In genomic region chr2:193608451-193608850, GRCh38 we compare ENCODE assay signal across 39 cellular contexts.
"Had no signal": no experiment of that assay in that cellular context is flagged by ENCODE, and none has a peak within 500 bp of the region (broad histone marks: within the 10 kb centered on the region; RNA-seq: fewer than 3 reads in every experiment).

No MANE protein-coding gene starts in this region.

- DNase-seq: activated effector memory CD4-positive, alpha-beta T cell treated with anti-CD3 and anti-CD28 coated beads, Interleukin-2, amount 50 U/mL, for 16 hours; activated effector memory CD4-positive, alpha-beta T cell treated with Interleukin-2 at 50 U/mL for 16 hours; activated gamma-delta T cell; activated gamma-delta T cell treated with Interleukin-2 at 50 U/mL for 16 hours; activated naive CD4-positive, alpha-beta T cell; activated naive CD4-positive, alpha-beta T cell treated with anti-CD3 and anti-CD28 coated beads for 36 hours; activated naive CD4-positive, alpha-beta T cell treated with anti-CD3 and anti-CD28 coated beads, Interleukin-2, amount 10 ng/mL, durations not matched to agents 7 days and 5 days; activated naive CD4-positive, alpha-beta T cell treated with anti-CD3 and anti-CD28 coated beads, Interleukin-2, amount 50 U/mL, for 16 hours; activated naive CD4-positive, alpha-beta T cell treated with Interleukin-2 at 50 U/mL for 16 hours; activated naive CD8-positive, alpha-beta T cell treated with anti-CD3 and anti-CD28 coated beads for 36 hours; activated naive CD8-positive, alpha-beta T cell treated with anti-CD3 and anti-CD28 coated beads, Interleukin-2, amount 10 ng/mL, durations not matched to agents 7 days and 5 days; activated naive CD8-positive, alpha-beta T cell treated with anti-CD3 and anti-CD28 coated beads, Interleukin-2, amount 50 U/mL, for 24 hours; activated T-cell treated with anti-CD3 and anti-CD28 coated beads, Interleukin-2, amount 50 U/mL, for 24 hours; activated T-cell treated with anti-CD3 and anti-CD28 coated beads, Interleukin-2, amount 50 U/mL, for 4 hours; activated T-cell treated with anti-CD3 and anti-CD28 coated beads, Interleukin-2, amount 50 U/mL, for 48 hours; activated T-cell treated with anti-CD3 and anti-CD28 coated beads, Interleukin-2, amount 50 U/mL, for 72 hours; adrenal gland; amniotic stem cell; amygdala; anterior cingulate cortex; aorta; body of pancreas; brain microvascular endothelial cell; caudate nucleus; central memory CD4-positive, alpha-beta T cell; cerebellar nuclear complex had no signal

- H3K27ac Mint-ChIP-seq: activated naive CD4-positive, alpha-beta T cell treated with anti-CD3 and anti-CD28 coated beads for 36 hours; activated naive CD4-positive, alpha-beta T cell treated with anti-CD3 and anti-CD28 coated beads, Interleukin-2, amount 10 ng/mL, durations not matched to agents 7 days and 5 days; activated naive CD4-positive, alpha-beta T cell treated with anti-CD3 and anti-CD28 coated beads, Interleukin-2, amount 50 U/mL, for 24 hours; activated naive CD4-positive, alpha-beta T cell treated with anti-CD3 and anti-CD28 coated beads, Interleukin-2, amount 50 U/mL, for 72 hours; activated naive CD8-positive, alpha-beta T cell; activated naive CD8-positive, alpha-beta T cell treated with anti-CD3 and anti-CD28 coated beads for 36 hours; activated naive CD8-positive, alpha-beta T cell treated with anti-CD3 and anti-CD28 coated beads, Interleukin-2, amount 10 ng/mL, durations not matched to agents 7 days and 5 days; activated naive CD8-positive, alpha-beta T cell treated with anti-CD3 and anti-CD28 coated beads, Interleukin-2, amount 50 U/mL, for 24 hours; activated T-cell treated with anti-CD3 and anti-CD28 coated beads, Interleukin-2, amount 50 U/mL, for 24 hours; activated T-cell treated with anti-CD3 and anti-CD28 coated beads, Interleukin-2, amount 50 U/mL, for 72 hours; activated T-helper 1 cell treated with anti-CD3 and anti-CD28 coated beads, Interleukin-12 subunit alpha, Interleukin-12 subunit beta, Interleukin-2, Interleukin-4 antibody, amounts not matched to agents 30 ng/mL and 10 ng/mL and 1 ng/mL, durations not matched to agents 14 hours and 24 hours and 36 hours; activated T-helper 17 cell treated with anti-CD3 and anti-CD28 coated beads, Interleukin-2, amount 50 U/mL, for 72 hours; activated T-helper 2 cell treated with anti-CD3 and anti-CD28 coated beads, Interferon-gamma antibody, Interleukin-2, Interleukin-4, amounts not matched to agents 10 μg/mL and 5 μg/mL and 100 μg/mL, durations not matched to agents 14 hours and 24 hours and 36 hours; brain had no signal

- H3K4me3 Mint-ChIP-seq: activated naive CD4-positive, alpha-beta T cell treated with anti-CD3 and anti-CD28 coated beads for 36 hours; activated naive CD4-positive, alpha-beta T cell treated with anti-CD3 and anti-CD28 coated beads, Interleukin-2, amount 10 ng/mL, durations not matched to agents 7 days and 5 days; activated naive CD4-positive, alpha-beta T cell treated with anti-CD3 and anti-CD28 coated beads, Interleukin-2, amount 50 U/mL, for 24 hours; activated naive CD8-positive, alpha-beta T cell; activated naive CD8-positive, alpha-beta T cell treated with anti-CD3 and anti-CD28 coated beads for 36 hours; activated naive CD8-positive, alpha-beta T cell treated with anti-CD3 and anti-CD28 coated beads, Interleukin-2, amount 10 ng/mL, durations not matched to agents 7 days and 5 days; activated naive CD8-positive, alpha-beta T cell treated with anti-CD3 and anti-CD28 coated beads, Interleukin-2, amount 50 U/mL, for 24 hours; activated T-cell treated with anti-CD3 and anti-CD28 coated beads, Interleukin-2, amount 50 U/mL, for 24 hours; activated T-cell treated with anti-CD3 and anti-CD28 coated beads, Interleukin-2, amount 50 U/mL, for 4 hours; activated T-cell treated with anti-CD3 and anti-CD28 coated beads, Interleukin-2, amount 50 U/mL, for 72 hours; activated T-helper 1 cell treated with anti-CD3 and anti-CD28 coated beads, Interleukin-12 subunit alpha, Interleukin-12 subunit beta, Interleukin-2, Interleukin-4 antibody, amounts not matched to agents 30 ng/mL and 10 ng/mL and 1 ng/mL, durations not matched to agents 14 hours and 24 hours and 36 hours; activated T-helper 17 cell treated with anti-CD3 and anti-CD28 coated beads, Interleukin-2, amount 50 U/mL, for 72 hours; brain; central memory CD8-positive, alpha-beta T cell had no signal

- H3K4me3 ChIP-seq: adrenal gland, ascending aorta, body of pancreas, breast epithelium, cardiac muscle cell had no signal

- ATAC-seq: activated naive CD4-positive, alpha-beta T cell treated with anti-CD3 and anti-CD28 coated beads, Interleukin-2, amount 50 U/mL, for 72 hours; activated naive CD8-positive, alpha-beta T cell treated with anti-CD3 and anti-CD28 coated beads, Interleukin-2, amount 50 U/mL, for 24 hours; activated T-cell treated with anti-CD3 and anti-CD28 coated beads, Interleukin-2, amount 50 U/mL, for 4 hours; activated T-cell treated with anti-CD3 and anti-CD28 coated beads, Interleukin-2, amount 50 U/mL, for 72 hours; activated T-helper 17 cell treated with anti-CD3 and anti-CD28 coated beads, Interleukin-2, amount 50 U/mL, for 72 hours; body of pancreas had no signal

- H3K27me3 Mint-ChIP-seq: activated naive CD4-positive, alpha-beta T cell treated with anti-CD3 and anti-CD28 coated beads, Interleukin-2, amount 10 ng/mL, durations not matched to agents 7 days and 5 days; activated naive CD4-positive, alpha-beta T cell treated with anti-CD3 and anti-CD28 coated beads, Interleukin-2, amount 50 U/mL, for 24 hours; activated naive CD8-positive, alpha-beta T cell; activated naive CD8-positive, alpha-beta T cell treated with anti-CD3 and anti-CD28 coated beads for 36 hours; activated naive CD8-positive, alpha-beta T cell treated with anti-CD3 and anti-CD28 coated beads, Interleukin-2, amount 10 ng/mL, durations not matched to agents 7 days and 5 days; activated naive CD8-positive, alpha-beta T cell treated with anti-CD3 and anti-CD28 coated beads, Interleukin-2, amount 50 U/mL, for 24 hours; activated T-cell treated with anti-CD3 and anti-CD28 coated beads, Interleukin-2, amount 50 U/mL, for 24 hours; activated T-helper 17 cell treated with anti-CD3 and anti-CD28 coated beads, Interleukin-2, amount 50 U/mL, for 72 hours; central memory CD8-positive, alpha-beta T cell had no signal

- H3K9me3 ChIP-seq: adrenal gland, ascending aorta, body of pancreas, breast epithelium had no signal

- H3K36me3 ChIP-seq: adrenal gland, ascending aorta, brain microvascular endothelial cell, breast epithelium, cardiac muscle cell had no signal

- H3K4me1 ChIP-seq: adrenal gland, ascending aorta, body of pancreas, breast epithelium had no signal

- FAIRE-seq: astrocyte, bronchial epithelial cell had no signal

- H3K27ac ChIP-seq: adrenal gland, ascending aorta, body of pancreas, brain microvascular endothelial cell, breast epithelium, cardiac muscle cell had no signal

- H3K36me3 Mint-ChIP-seq: activated naive CD4-positive, alpha-beta T cell treated with anti-CD3 and anti-CD28 coated beads, Interleukin-2, amount 10 ng/mL, durations not matched to agents 7 days and 5 days; activated naive CD4-positive, alpha-beta T cell treated with anti-CD3 and anti-CD28 coated beads, Interleukin-2, amount 50 U/mL, for 24 hours; activated naive CD4-positive, alpha-beta T cell treated with anti-CD3 and anti-CD28 coated beads, Interleukin-2, amount 50 U/mL, for 72 hours; activated naive CD8-positive, alpha-beta T cell; activated naive CD8-positive, alpha-beta T cell treated with anti-CD3 and anti-CD28 coated beads for 36 hours; activated naive CD8-positive, alpha-beta T cell treated with anti-CD3 and anti-CD28 coated beads, Interleukin-2, amount 10 ng/mL, durations not matched to agents 7 days and 5 days; brain had no signal

- H3K4me1 Mint-ChIP-seq: activated naive CD4-positive, alpha-beta T cell treated with anti-CD3 and anti-CD28 coated beads, Interleukin-2, amount 10 ng/mL, durations not matched to agents 7 days and 5 days; activated naive CD4-positive, alpha-beta T cell treated with anti-CD3 and anti-CD28 coated beads, Interleukin-2, amount 50 U/mL, for 24 hours; activated naive CD8-positive, alpha-beta T cell treated with anti-CD3 and anti-CD28 coated beads for 36 hours; activated naive CD8-positive, alpha-beta T cell treated with anti-CD3 and anti-CD28 coated beads, Interleukin-2, amount 10 ng/mL, durations not matched to agents 7 days and 5 days; activated naive CD8-positive, alpha-beta T cell treated with anti-CD3 and anti-CD28 coated beads, Interleukin-2, amount 50 U/mL, for 24 hours; activated T-helper 17 cell treated with anti-CD3 and anti-CD28 coated beads, Interleukin-2, amount 50 U/mL, for 72 hours; brain; central memory CD8-positive, alpha-beta T cell had no signal

- H3K27me3 ChIP-seq: adrenal gland, ascending aorta, body of pancreas, brain microvascular endothelial cell, breast epithelium, cardiac muscle cell had no signal

- H3K9me3 Mint-ChIP-seq: activated naive CD4-positive, alpha-beta T cell treated with anti-CD3 and anti-CD28 coated beads, Interleukin-2, amount 10 ng/mL, durations not matched to agents 7 days and 5 days; activated naive CD4-positive, alpha-beta T cell treated with anti-CD3 and anti-CD28 coated beads, Interleukin-2, amount 50 U/mL, for 24 hours; activated naive CD8-positive, alpha-beta T cell treated with anti-CD3 and anti-CD28 coated beads for 36 hours; activated naive CD8-positive, alpha-beta T cell treated with anti-CD3 and anti-CD28 coated beads, Interleukin-2, amount 10 ng/mL, durations not matched to agents 7 days and 5 days; activated T-helper 1 cell treated with anti-CD3 and anti-CD28 coated beads, Interleukin-12 subunit alpha, Interleukin-12 subunit beta, Interleukin-2, Interleukin-4 antibody, amounts not matched to agents 30 ng/mL and 10 ng/mL and 1 ng/mL, durations not matched to agents 14 hours and 24 hours and 36 hours; activated T-helper 2 cell treated with anti-CD3 and anti-CD28 coated beads, Interferon-gamma antibody, Interleukin-2, Interleukin-4, amounts not matched to agents 10 μg/mL and 5 μg/mL and 100 μg/mL, durations not matched to agents 14 hours and 24 hours and 36 hours had no signal
